ENCODE assay signal across 16 cellular contexts in the genomic region with DNA sequence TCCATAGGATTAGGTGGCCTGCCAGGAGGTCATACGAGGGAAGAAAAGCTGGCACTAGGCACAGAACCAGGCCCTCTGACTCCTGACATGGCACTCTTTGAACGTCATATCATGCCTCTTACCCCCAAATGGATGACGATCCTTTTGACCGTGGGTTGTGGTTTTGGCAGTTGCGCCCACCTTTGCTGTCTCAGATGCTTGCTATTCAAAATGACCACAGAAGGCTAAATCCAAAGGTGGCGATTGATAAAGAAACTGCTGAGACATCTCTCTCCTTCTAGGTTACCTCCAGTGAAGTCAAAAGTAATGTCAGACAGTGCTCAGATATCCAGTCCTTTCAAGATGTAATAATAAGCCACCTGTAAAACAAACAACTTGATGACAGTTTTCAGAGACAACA.
DNase-seq lines count a peak whose midpoint lies in the region; ATAC-seq and TF ChIP-seq lines count a peak whose summit lies in the region.
"Had no signal": no experiment of that assay in that cellular context is flagged by ENCODE, and none has a peak within 500 bp of the region (broad histone marks: within the 10 kb centered on the region; RNA-seq: fewer than 3 reads in every experiment).

No MANE protein-coding gene starts in this region.

- in situ Hi-C loops in mammary epithelial cell (cut with MboI; ENCODE audit: low sequenced_read_pairs in 2 of 2), result loop anchor here in 1 of 2 donors (5.0 to 10.0 kb wide), 2 partner anchors 102 to 389 kb away; a partner anchor contains a TSS

- H3K9me3 ChIP-seq in mammary epithelial cell (replicated peaks; ENCODE audit: insufficient read depth, low read length) (no peaks in the 10 kb centered on the region), breast epithelium (no peaks in the 10 kb centered on the region), OCI-LY7 (ENCODE audit: low read length) (no peaks in the 10 kb centered on the region), suprapubic skin (no peaks in the 10 kb centered on the region)
- H3K9me3 ChIP-seq: Peyer's patch, spleen had no signal

- no peak for TF ChIP-seq CTCF in mammary epithelial cell (conservative IDR thresholded peaks at IDR 0.05 in 1 of 2, IDR thresholded peaks at IDR 0.05 in 1 of 2; ENCODE audit: extremely low read depth in 1 of 2, insufficient read depth in 1 of 2, low read depth in 1 of 2, low read length in 2 of 2)
- TF ChIP-seq CTCF in breast epithelium (IDR thresholded peaks at IDR 0.05), result no peak
- no peak for TF ChIP-seq CTCF in OCI-LY7 (conservative IDR thresholded peaks at IDR 0.05; ENCODE audit: low read length)
- TF ChIP-seq CTCF in suprapubic skin (IDR thresholded peaks at IDR 0.05), result no peak

- no peak for TF ChIP-seq POLR2A in breast epithelium (IDR thresholded peaks at IDR 0.05)
- TF ChIP-seq POLR2A in suprapubic skin (IDR thresholded peaks at IDR 0.05), result no peak

- H3K4me3 ChIP-seq in mammary epithelial cell (replicated peaks in 1 of 3; ENCODE audit: insufficient read depth in 1 of 3, low read depth in 2 of 3, low read length in 3 of 3) (no peak overlapping the region), breast epithelium (no peak overlapping the region), OCI-LY7 (ENCODE audit: low read depth, low read length, poor library complexity, severe bottlenecking) (no peak overlapping the region), suprapubic skin (no peak overlapping the region)
- H3K4me3 ChIP-seq: neural progenitor cell, Peyer's patch, spleen had no signal

- H3K27me3 ChIP-seq in mammary epithelial cell (ENCODE audit: insufficient read depth, low read length) (no peaks in the 10 kb centered on the region), breast epithelium (no peaks in the 10 kb centered on the region), suprapubic skin (no peaks in the 10 kb centered on the region)
- H3K27me3 ChIP-seq: neural progenitor cell, Peyer's patch, spleen had no signal

- H2AFZ ChIP-seq in mammary epithelial cell (ENCODE audit: low read depth, low read length) (peak overlapping the region; percentile 47), OCI-LY7 (ENCODE audit: low read length) (0 out of 2 replicates have a peak overlapping the region, but pooled peaks have one; percentile 23)
- H2AFZ ChIP-seq: neural progenitor cell had no signal

- BruUV-seq in mammary epithelial cell (replicated peaks; lab: Mats Ljungman, UMichigan), result no TSS peak
- BruUV-seq in OCI-LY7 (replicated peaks; lab: Mats Ljungman, UMichigan), result no TSS peak

- intact Hi-C loops in mammary epithelial cell (cut with micrococcal nuclease) (loop anchor here (2.0 kb wide), 1 partner anchor 15 kb away; no protein-coding TSS in a partner anchor), breast epithelium (cut with DNase I; ENCODE audit: low total_unique reads) (no loop called here), OCI-LY7 (cut with micrococcal nuclease; ENCODE audit: unreplicated experiment) (no loop called here)

- POLR2A ChIA-PET in OCI-LY7 (lab: Charles Lee), result interaction anchor here (0.6 to 1.4 kb wide), 7 partner anchors 10 to 332 kb away, joined by 3 to 6 read pairs (median 3); no protein-coding TSS in a partner anchor

- H3K27ac ChIP-seq in mammary epithelial cell (ENCODE audit: insufficient read depth, low read depth, low read length) (peak overlapping the region; percentile 88), breast epithelium (no peak overlapping the region), OCI-LY7 (ENCODE audit: low read depth, low read length, poor library complexity, severe bottlenecking) (no peak overlapping the region), suprapubic skin (peak overlapping the region; percentile 39)
- H3K27ac ChIP-seq: neural progenitor cell, Peyer's patch, spleen had no signal

- peak; percentile 41 for ATAC-seq in HG02759 (IDR thresholded peaks at IDR 0.05; ENCODE audit: unreplicated experiment)

- dilution Hi-C loops in mammary epithelial cell (cut with HindIII; ENCODE audit: low sequenced_read_pairs), result no loop called here

- no peaks in the 10 kb centered on the region for H3K9me2 ChIP-seq in OCI-LY7 (ENCODE audit: insufficient read depth, low read length)

- 8% methylated on average over 6 of the region's 6 CpGs for WGBS in mammary epithelial cell (ENCODE audit: low coverage, missing lambda C conversion rate)
- WGBS in suprapubic skin, result 89% methylated on average over 6 of the region's 6 CpGs

- peak overlapping the region; percentile 33 for H3K9ac ChIP-seq in mammary epithelial cell (ENCODE audit: insufficient read depth, low read length)
- H3K9ac ChIP-seq: neural progenitor cell had no signal

- H3K4me2 ChIP-seq in mammary epithelial cell (ENCODE audit: insufficient read depth, low read depth, low read length) (peak overlapping the region; percentile 34), OCI-LY7 (ENCODE audit: low read length) (no peak overlapping the region)
- H3K4me2 ChIP-seq: neural progenitor cell had no signal

- no peaks in the 10 kb centered on the region for H3K36me3 ChIP-seq in mammary epithelial cell (ENCODE audit: insufficient read depth, low read length)
- no peaks in the 10 kb centered on the region for H3K36me3 ChIP-seq in breast epithelium
- H3K36me3 ChIP-seq in OCI-LY7 (ENCODE audit: insufficient read depth, low read length), result no peaks in the 10 kb centered on the region
- no peaks in the 10 kb centered on the region for H3K36me3 ChIP-seq in suprapubic skin
- H3K36me3 ChIP-seq: neural progenitor cell, Peyer's patch, spleen had no signal

- CTCF ChIA-PET in mammary epithelial cell (lab: Charles Lee; ENCODE audit: low non-redundant PET) (no interaction called here), OCI-LY7 (lab: Charles Lee; ENCODE audit: unreplicated experiment) (no interaction called here)

- H3K79me2 ChIP-seq in mammary epithelial cell (ENCODE audit: insufficient read depth, low read length) (no peaks in the 10 kb centered on the region), OCI-LY7 (ENCODE audit: insufficient read depth, low read depth, low read length) (no peaks in the 10 kb centered on the region)

- TF ChIP-seq EP300 in suprapubic skin (IDR thresholded peaks at IDR 0.05), result no peak

- DNase-seq in mammary epithelial cell, result peak; percentile 90
- DNase-seq in breast epithelium (ENCODE audit: low spot score in 2 of 2), result no peak
- no peak for DNase-seq in OCI-LY7 (ENCODE audit: low spot score)
- no peak for DNase-seq in suprapubic skin (ENCODE audit: low spot score in 2 of 2)
- no peak for DNase-seq in T-helper 1 cell
- no peak for DNase-seq in GM19238 (ENCODE audit: insufficient read length, low spot score)
- DNase-seq in D341Med (ENCODE audit: low spot score), result no peak
- DNase-seq: aorta; effector memory CD4-positive, alpha-beta T cell; glutamatergic neuron; H7; NCI-H345; Peyer's patch; spleen had no signal

- no peaks in the 10 kb centered on the region for H4K20me1 ChIP-seq in mammary epithelial cell (ENCODE audit: insufficient read depth, low read length)
- H4K20me1 ChIP-seq in OCI-LY7 (ENCODE audit: insufficient read depth, low read length), result no peaks in the 10 kb centered on the region

- peaks cover 28% of the 10 kb centered on the region for H3K4me1 ChIP-seq in mammary epithelial cell (ENCODE audit: insufficient read depth, low read length)
- no peaks in the 10 kb centered on the region for H3K4me1 ChIP-seq in breast epithelium
- H3K4me1 ChIP-seq in OCI-LY7 (ENCODE audit: insufficient read depth, low read length, poor library complexity, severe bottlenecking), result peaks cover 11% of the 10 kb centered on the region
- H3K4me1 ChIP-seq in suprapubic skin, result peaks cover 8% of the 10 kb centered on the region
- H3K4me1 ChIP-seq: Peyer's patch, spleen had no signal

Comparison
In these comparisons a context has a peak if more than half of its experiments do, and no peak if none do; other contexts are left out.
1. H3K27ac ChIP-seq: peak in mammary epithelial cell (single experiment) and suprapubic skin (single experiment); none in breast epithelium (0 of 2) and OCI-LY7 (single experiment).